ENCODE assay signal across 8 cellular contexts in genomic region chr10:6204341-6205191, GRCh38. TPM values are rescaled to one million over a fixed set of nuclear protein-coding genes. Genes with fewer than 3 reads are reported as not detected.
DNase-seq lines count a peak whose midpoint lies in the region; ATAC-seq lines count a peak whose summit lies in the region.

No MANE protein-coding gene starts in this region.

- ATAC-seq in T-cell (replicated peaks in 1 of 4) (no peak), GM21737 (IDR thresholded peaks at IDR 0.05; ENCODE audit: unreplicated experiment) (no peak)
- ATAC-seq in naive thymus-derived CD8-positive, alpha-beta T cell: no peak

- CTCF ChIA-PET in T-cell (lab: Charles Lee): interaction anchor here in 1 of 2 donors (1.3 to 1.4 kb wide), 2 partner anchors 30 to 197 kb away, joined by 3 to 7 read pairs; no protein-coding TSS in a partner anchor

- peaks cover 38 to 44% (median 44%) of the 10 kb centered on the region in 3 donors for H3K4me1 Mint-ChIP-seq in T-cell
- peaks cover 11 to 36% (median 31%) of the 10 kb centered on the region in 4 donors for H3K4me1 Mint-ChIP-seq in naive thymus-derived CD8-positive, alpha-beta T cell

- peak; percentile 61 for DNase-seq in activated CD8-positive, alpha-beta memory T cell treated with anti-CD3 and anti-CD28 coated beads for 24 hours
- no peak for DNase-seq in activated CD8-positive, alpha-beta memory T cell treated with anti-CD3 and anti-CD28 coated beads, Interleukin-2, amount 50 U/mL, for 4 hours
- DNase-seq in T-cell: no peak
- DNase-seq in fibroblast of gingiva (ENCODE audit: low read depth): peak; percentile 71
- peak in 1 of 10 donors; percentile 8 for DNase-seq in naive thymus-derived CD8-positive, alpha-beta T cell
- DNase-seq in stimulated activated naive CD4-positive, alpha-beta T cell (lab: John Stamatoyannopoulos, UW): no peak
- DNase-seq in HK-2 (ENCODE audit: unreplicated experiment): no peak

- peaks cover 11% of the 10 kb centered on the region for H3K36me3 Mint-ChIP-seq in T-cell
- no peaks in the 10 kb centered on the region for H3K36me3 Mint-ChIP-seq in naive thymus-derived CD8-positive, alpha-beta T cell

- H3K4me3 Mint-ChIP-seq in T-cell: peak overlapping the region; percentile 88 to 99 (median 95)
- peak overlapping the region; percentile 47 to 99 (median 84) for H3K4me3 Mint-ChIP-seq in naive thymus-derived CD8-positive, alpha-beta T cell

- POLR2A ChIA-PET in T-cell (lab: Charles Lee): interaction anchor here in 1 of 2 donors (0.7 kb wide), 1 partner anchor 51 kb away, joined by 6 read pairs; no protein-coding TSS in a partner anchor
- POLR2A ChIA-PET in naive thymus-derived CD8-positive, alpha-beta T cell (lab: Charles Lee): interaction anchor here (0.5 to 6.1 kb wide), 6 partner anchors 9 to 181 kb away, joined by 3 to 65 read pairs (median 5); no protein-coding TSS in a partner anchor

- no peaks in the 10 kb centered on the region for H3K9me3 Mint-ChIP-seq in T-cell
- H3K9me3 Mint-ChIP-seq in naive thymus-derived CD8-positive, alpha-beta T cell: no peaks in the 10 kb centered on the region

- H3K27me3 Mint-ChIP-seq in T-cell: no peaks in the 10 kb centered on the region
- H3K27me3 Mint-ChIP-seq in naive thymus-derived CD8-positive, alpha-beta T cell: no peaks in the 10 kb centered on the region

- peak overlapping the region; percentile 9 to 40 for H3K27ac Mint-ChIP-seq in T-cell
- peak overlapping the region in 5 of 10 donors; percentile 26 to 73 (median 63) for H3K27ac Mint-ChIP-seq in naive thymus-derived CD8-positive, alpha-beta T cell

RNA-seq across cellular contexts. Expression of gene PFKFB3, which starts 1.8 kb away (rescaled TPM):
- 10 to 100 TPM; 48.7 to 99.2 (median 93.9) TPM for total RNA-seq in T-cell
- 10 to 100 TPM; 75.0 to 79.4 TPM for total RNA-seq in naive thymus-derived CD8-positive, alpha-beta T cell
- polyA plus RNA-seq in naive thymus-derived CD8-positive, alpha-beta T cell: 1 to 10 TPM; 1.6 to 7.1 (median 4.8) TPM

Comparison
In these comparisons a context has a peak if more than half of its experiments do, and no peak if none do; other contexts are left out.
1. DNase-seq: peak in activated CD8-positive, alpha-beta memory T cell treated with anti-CD3 and anti-CD28 coated beads for 24 hours (single experiment) and fibroblast of gingiva (single experiment); none in activated CD8-positive, alpha-beta memory T cell treated with anti-CD3 and anti-CD28 coated beads, Interleukin-2, amount 50 U/mL, for 4 hours (single experiment), T-cell (0 of 34), stimulated activated naive CD4-positive, alpha-beta T cell (0 of 6) and HK-2 (single experiment).